Comparison of ENCODE assay signal across 9 cellular contexts in the genomic region with DNA sequence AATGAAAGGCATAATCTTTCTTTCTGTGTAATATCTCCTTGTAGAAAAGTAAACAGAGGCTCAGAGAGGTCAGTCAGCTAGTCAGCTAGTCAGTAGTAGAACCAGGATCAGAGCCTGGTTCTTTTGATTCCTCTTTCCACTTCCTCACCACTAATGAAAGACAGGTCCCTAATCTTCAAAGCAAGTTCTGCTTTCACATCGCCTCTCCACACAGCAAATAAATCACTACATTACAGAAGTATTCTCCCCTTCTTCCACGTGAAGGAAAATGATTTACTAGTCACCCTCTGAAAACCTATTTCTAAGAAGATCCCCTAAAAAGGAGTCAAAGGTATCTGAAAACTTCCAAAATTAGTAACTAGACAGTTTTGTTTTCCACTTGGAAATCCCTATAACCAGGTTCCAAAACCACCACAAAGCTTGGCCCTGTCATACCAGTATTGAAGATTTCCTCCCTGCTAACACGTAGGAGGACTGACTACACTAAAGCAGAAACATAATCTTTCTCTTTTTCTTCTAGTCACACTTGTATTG.
DNase-seq lines count a peak whose midpoint lies in the region; ATAC-seq and TF ChIP-seq lines count a peak whose summit lies in the region.
"Had no signal": no experiment of that assay in that cellular context is flagged by ENCODE, and none has a peak within 500 bp of the region (broad histone marks: within the 10 kb centered on the region; RNA-seq: fewer than 3 reads in every experiment).

No MANE protein-coding gene starts in this region.

- no peak overlapping the region for H3K4me2 ChIP-seq in mesenchymal stem cell (ENCODE audit: low read length, poor library complexity, severe bottlenecking)

- no peak overlapping the region for H3K23ac ChIP-seq in mesenchymal stem cell (ENCODE audit: low read length in 2 of 2)

- H3K79me1 ChIP-seq in mesenchymal stem cell (replicated peaks; ENCODE audit: low read length, poor library complexity, severe bottlenecking), result no peaks in the 10 kb centered on the region

- no peak overlapping the region for H2BK120ac ChIP-seq in mesenchymal stem cell (ENCODE audit: low read depth, low read length)

- TF ChIP-seq CTCF in Panc1 (IDR thresholded peaks at IDR 0.05), result peak; percentile 28; the same call in 1 of the 2 replicates

- no peak overlapping the region for H2BK15ac ChIP-seq in mesenchymal stem cell (ENCODE audit: low read depth, poor library complexity, severe bottlenecking)

- no peak overlapping the region for H2BK5ac ChIP-seq in mesenchymal stem cell (ENCODE audit: low read depth, low read length, poor library complexity, severe bottlenecking)

- no peaks in the 10 kb centered on the region for H3K9me3 ChIP-seq in Panc1 (ENCODE audit: control insufficient read depth, insufficient read depth, low read depth, low read length)
- H3K9me3 ChIP-seq in mesenchymal stem cell (ENCODE audit: control insufficient read depth, low read length), result peaks cover 3% of the 10 kb centered on the region
- no peaks in the 10 kb centered on the region for H3K9me3 ChIP-seq in CD4-positive, alpha-beta memory T cell (ENCODE audit: control insufficient read depth in 1 of 2, low read length in 2 of 2)

- no peak overlapping the region for H3K14ac ChIP-seq in mesenchymal stem cell (ENCODE audit: low read length in 2 of 2)

- no peak overlapping the region for H3K4me3 Mint-ChIP-seq in CD4-positive, alpha-beta memory T cell
- H3K4me3 Mint-ChIP-seq: stimulated activated naive CD8-positive, alpha-beta T cell treated with anti-CD3 and anti-CD28 coated beads, Interleukin-15, Interleukin-2, amounts not matched to agents 100 ng/mL and 50 ng/mL, for 24 hours had no signal

- CTCF ChIA-PET in Panc1 (lab: Charles Lee), result no interaction called here
- CTCF ChIA-PET in CD4-positive, alpha-beta memory T cell (lab: Charles Lee; ENCODE audit: partially characterized antibody), result no interaction called here

- BruUV-seq in Panc1 (replicated peaks; lab: Mats Ljungman, UMichigan), result no TSS peak

- H3K9me3 Mint-ChIP-seq in CD4-positive, alpha-beta memory T cell, result peaks cover 0 to 4% (median 0%) of the 10 kb centered on the region in 8 donors
- H3K9me3 Mint-ChIP-seq: stimulated activated naive CD8-positive, alpha-beta T cell treated with anti-CD3 and anti-CD28 coated beads, Interleukin-15, Interleukin-2, amounts not matched to agents 100 ng/mL and 50 ng/mL, for 24 hours had no signal

- in situ Hi-C loops in Panc1 (cut with HindIII; ENCODE audit: low pct_unique_long_range_greater_than_20kb, low sequenced_read_pairs), result no loop called here

- no peak overlapping the region for H3K27ac ChIP-seq in Panc1 (ENCODE audit: low read length)
- no peak overlapping the region for H3K27ac ChIP-seq in mesenchymal stem cell (ENCODE audit: low read length, poor library complexity, severe bottlenecking)
- no peak overlapping the region for H3K27ac ChIP-seq in CD4-positive, alpha-beta memory T cell (ENCODE audit: low read depth, low read length)

- intact Hi-C loops in Panc1 (cut with micrococcal nuclease; ENCODE audit: unreplicated experiment), result loop anchor here (5.0 kb wide), 1 partner anchor 593 kb away; no protein-coding TSS in a partner anchor
- intact Hi-C loops in CD4-positive, alpha-beta memory T cell (cut with micrococcal nuclease), result no loop called here

- H3K4me3 ChIP-seq in Panc1 (ENCODE audit: low read depth in 2 of 2, low read length in 2 of 2) (no peak overlapping the region), mesenchymal stem cell (ENCODE audit: insufficient read depth in 1 of 2, low read depth in 1 of 2, low read length in 2 of 2) (peak overlapping the region in 1 of 2 experiments; percentile 7), H7 (ENCODE audit: insufficient read depth, low read depth, low read length) (no peak overlapping the region)
- no peak overlapping the region for H3K4me3 ChIP-seq in CD4-positive, alpha-beta memory T cell (ENCODE audit: low read length in 2 of 2)

- no peaks in the 10 kb centered on the region for H3K36me3 Mint-ChIP-seq in CD4-positive, alpha-beta memory T cell

- 35% methylated on average over 3 of the region's 3 CpGs for WGBS in mesenchymal stem cell

- H3K4me1 ChIP-seq in Panc1 (ENCODE audit: control insufficient read depth, insufficient read depth, low read length), result no peaks in the 10 kb centered on the region
- no peaks in the 10 kb centered on the region for H3K4me1 ChIP-seq in mesenchymal stem cell (ENCODE audit: control insufficient read depth, insufficient read depth, low read depth, low read length)
- no peaks in the 10 kb centered on the region for H3K4me1 ChIP-seq in CD4-positive, alpha-beta memory T cell (ENCODE audit: insufficient read depth, low read length)

- DNase-seq in GM19238 (ENCODE audit: insufficient read length, low spot score), result peak; percentile 4
- DNase-seq in Panc1 (ENCODE audit: low read depth, low spot score), result no peak
- DNase-seq in mesenchymal stem cell, result no peak
- no peak for DNase-seq in middle frontal gyrus (ENCODE audit: extremely low spot score, low spot score)
- DNase-seq in NCI-H1694 (lab: John Stamatoyannopoulos, UW), result no peak
- DNase-seq in CD4-positive, alpha-beta memory T cell, result no peak
- no peak for DNase-seq in H7

- H3K9ac ChIP-seq in mesenchymal stem cell (ENCODE audit: low read length), result peak overlapping the region; percentile 66

- H4K91ac ChIP-seq in mesenchymal stem cell (ENCODE audit: low read length), result no peak overlapping the region

- H2AFZ ChIP-seq in mesenchymal stem cell (ENCODE audit: low read depth, low read length), result no peak overlapping the region

- ATAC-seq in HG02884 (IDR thresholded peaks at IDR 0.05; ENCODE audit: unreplicated experiment) (peak; percentile 82), Panc1 (no peak)

- H2BK12ac ChIP-seq in mesenchymal stem cell (ENCODE audit: low read length in 2 of 2), result no peak overlapping the region

- no peak overlapping the region for H3K18ac ChIP-seq in mesenchymal stem cell (ENCODE audit: low read depth in 1 of 2, low read length in 2 of 2)

- no peak overlapping the region for H2AK5ac ChIP-seq in mesenchymal stem cell (ENCODE audit: low read length, severe bottlenecking)

- POLR2A ChIA-PET in Panc1 (lab: Charles Lee), result no interaction called here
- POLR2A ChIA-PET in CD4-positive, alpha-beta memory T cell (lab: Charles Lee; ENCODE audit: partially characterized antibody), result no interaction called here

- H3K36me3 ChIP-seq in Panc1 (ENCODE audit: control insufficient read depth, insufficient read depth, low read length) (no peaks in the 10 kb centered on the region), mesenchymal stem cell (ENCODE audit: control insufficient read depth in 1 of 2, insufficient read depth in 2 of 2, low read depth in 1 of 2, low read length in 2 of 2) (no peaks in the 10 kb centered on the region), H7 (replicated peaks; ENCODE audit: control insufficient read depth, insufficient read depth, low read length) (no peaks in the 10 kb centered on the region)
- H3K36me3 ChIP-seq in CD4-positive, alpha-beta memory T cell (ENCODE audit: insufficient read depth, low read length), result no peaks in the 10 kb centered on the region

- H3K27me3 ChIP-seq in Panc1 (ENCODE audit: control insufficient read depth, insufficient read depth, low read length), result no peaks in the 10 kb centered on the region
- no peaks in the 10 kb centered on the region for H3K27me3 ChIP-seq in mesenchymal stem cell (ENCODE audit: control insufficient read depth in 1 of 2, insufficient read depth in 1 of 2, low read length in 2 of 2)
- no peaks in the 10 kb centered on the region for H3K27me3 ChIP-seq in CD4-positive, alpha-beta memory T cell (ENCODE audit: insufficient read depth, low read length)
- no peaks in the 10 kb centered on the region; the same call in 1 of the 2 replicates for H3K27me3 ChIP-seq in H7 (ENCODE audit: control insufficient read depth, insufficient read depth, low read length)

- peaks cover 0 to 1% of the 10 kb centered on the region in 2 donors for H3K27me3 Mint-ChIP-seq in CD4-positive, alpha-beta memory T cell

- no peak overlapping the region for H4K8ac ChIP-seq in mesenchymal stem cell (ENCODE audit: low read length)

- H3K4ac ChIP-seq in mesenchymal stem cell (ENCODE audit: low read depth in 1 of 2, low read length in 2 of 2), result no peak overlapping the region

- peaks cover 0 to 2% (median 0%) of the 10 kb centered on the region in 4 donors for H3K4me1 Mint-ChIP-seq in CD4-positive, alpha-beta memory T cell

- H3K27ac Mint-ChIP-seq in CD4-positive, alpha-beta memory T cell, result no peak overlapping the region
- H3K27ac Mint-ChIP-seq: stimulated activated naive CD8-positive, alpha-beta T cell treated with anti-CD3 and anti-CD28 coated beads, Interleukin-15, Interleukin-2, amounts not matched to agents 100 ng/mL and 50 ng/mL, for 24 hours had no signal
